Comparison of ENCODE assay signal across 3 cellular contexts in genomic region chr15:80260566-80260965, GRCh38.
A peak's percentile ranks its signal among the peaks of the same experiment; 100 is the strongest.
TF ChIP-seq lines count a peak whose summit lies in the region.

No MANE protein-coding gene starts in this region.

TF ChIP-seq in K562, 482 proteins besides CTCF, POLR2A, EP300 and RAD21:
- no peak for TF ChIP-seq KLF10 (CRISPR knock-in tag; IDR thresholded peaks at IDR 0.05)
- peak; percentile 81 for TF ChIP-seq FOXJ2 (tag; IDR thresholded peaks at IDR 0.05)
- TF ChIP-seq ZNF583 (CRISPR knock-in tag; IDR thresholded peaks at IDR 0.05) = no peak
- TF ChIP-seq ZEB2 (IDR thresholded peaks at IDR 0.05) = no peak

TF ChIP-seq in liver, 16 proteins besides CTCF, POLR2A, EP300 and RAD21:
- TF ChIP-seq HNF4G (IDR thresholded peaks at IDR 0.05) (no peak), ATF3 (IDR thresholded peaks at IDR 0.05) (no peak), SP1 (IDR thresholded peaks at IDR 0.05) (peak; percentile 23), HNF4A (conservative IDR thresholded peaks at IDR 0.05) (peak in 1 of 2 donors; percentile 73), TAF1 (conservative IDR thresholded peaks at IDR 0.05) (no peak), YY1 (IDR thresholded peaks at IDR 0.05) (no peak), RXRA (IDR thresholded peaks at IDR 0.05) (peak; percentile 46 to 81), NR2F2 (IDR thresholded peaks at IDR 0.05) (peak; percentile 60), JUND (IDR thresholded peaks at IDR 0.05) (no peak), GABPA (IDR thresholded peaks at IDR 0.05 in 1 of 2, conservative IDR thresholded peaks at IDR 0.05 in 1 of 2) (no peak), EGR1 (IDR thresholded peaks at IDR 0.05; ENCODE audit: low read depth in 2 of 2) (no peak), FOXA2 (IDR thresholded peaks at IDR 0.05) (peak; percentile 5), FOXA1 (IDR thresholded peaks at IDR 0.05) (no peak), MAX (IDR thresholded peaks at IDR 0.05) (no peak)
- TF ChIP-seq, protein P1, sequence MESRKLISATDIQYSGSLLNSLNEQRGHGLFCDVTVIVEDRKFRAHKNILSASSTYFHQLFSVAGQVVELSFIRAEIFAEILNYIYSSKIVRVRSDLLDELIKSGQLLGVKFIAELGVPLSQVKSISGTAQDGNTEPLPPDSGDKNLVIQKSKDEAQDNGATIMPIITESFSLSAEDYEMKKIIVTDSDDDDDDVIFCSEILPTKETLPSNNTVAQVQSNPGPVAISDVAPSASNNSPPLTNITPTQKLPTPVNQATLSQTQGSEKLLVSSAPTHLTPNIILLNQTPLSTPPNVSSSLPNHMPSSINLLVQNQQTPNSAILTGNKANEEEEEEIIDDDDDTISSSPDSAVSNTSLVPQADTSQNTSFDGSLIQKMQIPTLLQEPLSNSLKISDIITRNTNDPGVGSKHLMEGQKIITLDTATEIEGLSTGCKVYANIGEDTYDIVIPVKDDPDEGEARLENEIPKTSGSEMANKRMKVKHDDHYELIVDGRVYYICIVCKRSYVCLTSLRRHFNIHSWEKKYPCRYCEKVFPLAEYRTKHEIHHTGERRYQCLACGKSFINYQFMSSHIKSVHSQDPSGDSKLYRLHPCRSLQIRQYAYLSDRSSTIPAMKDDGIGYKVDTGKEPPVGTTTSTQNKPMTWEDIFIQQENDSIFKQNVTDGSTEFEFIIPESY (IDR thresholded peaks at IDR 0.05) = no peak
- TF ChIP-seq, protein P2, sequence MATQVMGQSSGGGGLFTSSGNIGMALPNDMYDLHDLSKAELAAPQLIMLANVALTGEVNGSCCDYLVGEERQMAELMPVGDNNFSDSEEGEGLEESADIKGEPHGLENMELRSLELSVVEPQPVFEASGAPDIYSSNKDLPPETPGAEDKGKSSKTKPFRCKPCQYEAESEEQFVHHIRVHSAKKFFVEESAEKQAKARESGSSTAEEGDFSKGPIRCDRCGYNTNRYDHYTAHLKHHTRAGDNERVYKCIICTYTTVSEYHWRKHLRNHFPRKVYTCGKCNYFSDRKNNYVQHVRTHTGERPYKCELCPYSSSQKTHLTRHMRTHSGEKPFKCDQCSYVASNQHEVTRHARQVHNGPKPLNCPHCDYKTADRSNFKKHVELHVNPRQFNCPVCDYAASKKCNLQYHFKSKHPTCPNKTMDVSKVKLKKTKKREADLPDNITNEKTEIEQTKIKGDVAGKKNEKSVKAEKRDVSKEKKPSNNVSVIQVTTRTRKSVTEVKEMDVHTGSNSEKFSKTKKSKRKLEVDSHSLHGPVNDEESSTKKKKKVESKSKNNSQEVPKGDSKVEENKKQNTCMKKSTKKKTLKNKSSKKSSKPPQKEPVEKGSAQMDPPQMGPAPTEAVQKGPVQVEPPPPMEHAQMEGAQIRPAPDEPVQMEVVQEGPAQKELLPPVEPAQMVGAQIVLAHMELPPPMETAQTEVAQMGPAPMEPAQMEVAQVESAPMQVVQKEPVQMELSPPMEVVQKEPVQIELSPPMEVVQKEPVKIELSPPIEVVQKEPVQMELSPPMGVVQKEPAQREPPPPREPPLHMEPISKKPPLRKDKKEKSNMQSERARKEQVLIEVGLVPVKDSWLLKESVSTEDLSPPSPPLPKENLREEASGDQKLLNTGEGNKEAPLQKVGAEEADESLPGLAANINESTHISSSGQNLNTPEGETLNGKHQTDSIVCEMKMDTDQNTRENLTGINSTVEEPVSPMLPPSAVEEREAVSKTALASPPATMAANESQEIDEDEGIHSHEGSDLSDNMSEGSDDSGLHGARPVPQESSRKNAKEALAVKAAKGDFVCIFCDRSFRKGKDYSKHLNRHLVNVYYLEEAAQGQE (IDR thresholded peaks at IDR 0.05) = no peak

TF ChIP-seq in SK-N-SH, 30 proteins besides CTCF, POLR2A, EP300 and RAD21 (continued from another document):
- TF ChIP-seq CHD2 (IDR thresholded peaks at IDR 0.05; ENCODE audit: low read length, partially characterized antibody) (no peak), NFIC (IDR thresholded peaks at IDR 0.05; ENCODE audit: borderline replicate concordance) (no peak), GABPA (IDR thresholded peaks at IDR 0.05; ENCODE audit: low read depth) (no peak), MAX (IDR thresholded peaks at IDR 0.05; ENCODE audit: low read depth) (no peak), RCOR1 (IDR thresholded peaks at IDR 0.05; ENCODE audit: low read length) (no peak), RXRA (IDR thresholded peaks at IDR 0.05; ENCODE audit: borderline replicate concordance, low read depth) (no peak), NRF1 (IDR thresholded peaks at IDR 0.05; ENCODE audit: low read depth, low read length) (no peak), EZH2phosphoT487 (IDR thresholded peaks at IDR 0.05; ENCODE audit: borderline replicate concordance, low read depth) (no peak), POLR2AphosphoS5 (IDR thresholded peaks at IDR 0.05; ENCODE audit: low read depth, low read length) (no peak), TCF12 (IDR thresholded peaks at IDR 0.05) (no peak), YY1 (IDR thresholded peaks at IDR 0.05; ENCODE audit: low read depth) (no peak), FOXJ3 (CRISPR knock-in tag; IDR thresholded peaks at IDR 0.05) (no peak), MEF2A (IDR thresholded peaks at IDR 0.05; ENCODE audit: borderline replicate concordance, low read depth) (no peak), FOSL2 (IDR thresholded peaks at IDR 0.05; ENCODE audit: borderline replicate concordance, low read depth) (no peak), SMC3 (IDR thresholded peaks at IDR 0.05; ENCODE audit: low read depth, low read length) (no peak), FOXM1 (IDR thresholded peaks at IDR 0.05; ENCODE audit: low read depth) (no peak)
- TF ChIP-seq, protein P3, sequence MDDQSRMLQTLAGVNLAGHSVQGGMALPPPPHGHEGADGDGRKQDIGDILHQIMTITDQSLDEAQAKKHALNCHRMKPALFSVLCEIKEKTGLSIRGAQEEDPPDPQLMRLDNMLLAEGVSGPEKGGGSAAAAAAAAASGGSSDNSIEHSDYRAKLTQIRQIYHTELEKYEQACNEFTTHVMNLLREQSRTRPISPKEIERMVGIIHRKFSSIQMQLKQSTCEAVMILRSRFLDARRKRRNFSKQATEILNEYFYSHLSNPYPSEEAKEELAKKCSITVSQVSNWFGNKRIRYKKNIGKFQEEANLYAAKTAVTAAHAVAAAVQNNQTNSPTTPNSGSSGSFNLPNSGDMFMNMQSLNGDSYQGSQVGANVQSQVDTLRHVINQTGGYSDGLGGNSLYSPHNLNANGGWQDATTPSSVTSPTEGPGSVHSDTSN (IDR thresholded peaks at IDR 0.05) = no peak
- TF ChIP-seq, protein P4, sequence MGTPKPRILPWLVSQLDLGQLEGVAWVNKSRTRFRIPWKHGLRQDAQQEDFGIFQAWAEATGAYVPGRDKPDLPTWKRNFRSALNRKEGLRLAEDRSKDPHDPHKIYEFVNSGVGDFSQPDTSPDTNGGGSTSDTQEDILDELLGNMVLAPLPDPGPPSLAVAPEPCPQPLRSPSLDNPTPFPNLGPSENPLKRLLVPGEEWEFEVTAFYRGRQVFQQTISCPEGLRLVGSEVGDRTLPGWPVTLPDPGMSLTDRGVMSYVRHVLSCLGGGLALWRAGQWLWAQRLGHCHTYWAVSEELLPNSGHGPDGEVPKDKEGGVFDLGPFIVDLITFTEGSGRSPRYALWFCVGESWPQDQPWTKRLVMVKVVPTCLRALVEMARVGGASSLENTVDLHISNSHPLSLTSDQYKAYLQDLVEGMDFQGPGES (IDR thresholded peaks at IDR 0.05; ENCODE audit: low read depth, low read length) = no peak
TF ChIP-seq in SK-N-SH: peak in this region for 0.
